In genomic region chr6:18211338-18211737, GRCh38 we compare ENCODE assay signal across 9 cellular contexts. TPM values are rescaled to one million over a fixed set of nuclear protein-coding genes. Genes with fewer than 3 reads are reported as not detected.
DNase-seq lines count a peak whose midpoint lies in the region; ATAC-seq lines count a peak whose summit lies in the region.
"Had no signal": no experiment of that assay in that cellular context is flagged by ENCODE, and none has a peak within 500 bp of the region (broad histone marks: within the 10 kb centered on the region; RNA-seq: fewer than 3 reads in every experiment).

No MANE protein-coding gene starts in this region.

- CTCF ChIA-PET in activated CD8-positive, alpha-beta memory T cell treated with anti-CD3 and anti-CD28 coated beads, Interleukin-2, amount 10 ng/mL, durations not matched to agents 7 days and 5 days (lab: Charles Lee), result interaction anchor here (0.9 kb wide), 1 partner anchor 9 kb away, joined by 3 read pairs; no protein-coding TSS in a partner anchor

- peak overlapping the region; percentile 0 for H3K4me3 Mint-ChIP-seq in activated CD8-positive, alpha-beta memory T cell treated with anti-CD3 and anti-CD28 coated beads, Interleukin-2, amount 10 ng/mL, durations not matched to agents 7 days and 5 days

- peak; percentile 80 for DNase-seq in activated CD8-positive, alpha-beta memory T cell treated with anti-CD3 and anti-CD28 coated beads, Interleukin-2, amount 10 ng/mL, durations not matched to agents 7 days and 5 days
- DNase-seq in activated CD8-positive, alpha-beta memory T cell treated with anti-CD3 and anti-CD28 coated beads, Interleukin-2, amount 50 U/mL, for 4 hours, result no peak
- DNase-seq in stimulated activated CD4-positive, alpha-beta T cell treated with anti-CD3 and anti-CD28 coated beads, Interleukin-4, amount 100 ng/mL, for 24 hours, result peak; percentile 31
- DNase-seq in SK-N-DZ (ENCODE audit: low spot score) (no peak), AML-193 (lab: John Stamatoyannopoulos, UW) (no peak), NCI-H748 (lab: John Stamatoyannopoulos, UW; ENCODE audit: unreplicated experiment) (no peak)
- DNase-seq: NCI-H1694 had no signal

- peak; percentile 82 for ATAC-seq in activated CD8-positive, alpha-beta memory T cell treated with anti-CD3 and anti-CD28 coated beads, Interleukin-2, amount 10 ng/mL, durations not matched to agents 7 days and 5 days
- peak; percentile 94 for ATAC-seq in GM21619 (IDR thresholded peaks at IDR 0.05; ENCODE audit: unreplicated experiment)
- peak; percentile 86 for ATAC-seq in HG03457 (IDR thresholded peaks at IDR 0.05; ENCODE audit: unreplicated experiment)

- H3K27me3 Mint-ChIP-seq in activated CD8-positive, alpha-beta memory T cell treated with anti-CD3 and anti-CD28 coated beads, Interleukin-2, amount 10 ng/mL, durations not matched to agents 7 days and 5 days, result peaks cover 4% of the 10 kb centered on the region

- H3K9me3 Mint-ChIP-seq in activated CD8-positive, alpha-beta memory T cell treated with anti-CD3 and anti-CD28 coated beads, Interleukin-2, amount 10 ng/mL, durations not matched to agents 7 days and 5 days (ENCODE audit: low read depth), result no peaks in the 10 kb centered on the region

- peaks cover 47% of the 10 kb centered on the region for H3K4me1 Mint-ChIP-seq in activated CD8-positive, alpha-beta memory T cell treated with anti-CD3 and anti-CD28 coated beads, Interleukin-2, amount 10 ng/mL, durations not matched to agents 7 days and 5 days

- peak overlapping the region; percentile 40 for H3K27ac Mint-ChIP-seq in activated CD8-positive, alpha-beta memory T cell treated with anti-CD3 and anti-CD28 coated beads, Interleukin-2, amount 10 ng/mL, durations not matched to agents 7 days and 5 days

- peaks cover 10% of the 10 kb centered on the region for H3K36me3 Mint-ChIP-seq in activated CD8-positive, alpha-beta memory T cell treated with anti-CD3 and anti-CD28 coated beads, Interleukin-2, amount 10 ng/mL, durations not matched to agents 7 days and 5 days

RNA-seq across cellular contexts. Expression of gene DEK, which starts 53.0 kb away (rescaled TPM):
- 100 to 1,000 TPM; 209 to 218 TPM for total RNA-seq in activated CD8-positive, alpha-beta memory T cell treated with anti-CD3 and anti-CD28 coated beads, Interleukin-2, amount 10 ng/mL, durations not matched to agents 7 days and 5 days
- polyA plus RNA-seq in SK-N-DZ (2014; cell fraction: cytosol; rRNA removed), result 247 and 266 TPM in 2 replicates
- polyA plus RNA-seq in SK-N-DZ (2014; cell fraction: nucleus; rRNA removed), result 171 and 207 TPM in 2 replicates

RNA-seq across cellular contexts. Expression of gene KDM1B, which starts 56.1 kb away (rescaled TPM):
- total RNA-seq in activated CD8-positive, alpha-beta memory T cell treated with anti-CD3 and anti-CD28 coated beads, Interleukin-2, amount 10 ng/mL, durations not matched to agents 7 days and 5 days, result 10 to 100 TPM in 1 of 2 experiments, 1 to 10 TPM in 1; 8.6 to 10.4 TPM
- polyA plus RNA-seq in SK-N-DZ (2014; cell fraction: cytosol; rRNA removed), result 15.7 and 20.4 TPM in 2 replicates
- polyA plus RNA-seq in SK-N-DZ (2014; cell fraction: nucleus; rRNA removed), result 7.7 and 13.0 TPM in 2 replicates

RNA-seq across cellular contexts. Expression of gene TPMT, which starts 56.5 kb away (rescaled TPM):
- total RNA-seq in activated CD8-positive, alpha-beta memory T cell treated with anti-CD3 and anti-CD28 coated beads, Interleukin-2, amount 10 ng/mL, durations not matched to agents 7 days and 5 days, result 1 to 10 TPM; 5.6 to 9.5 TPM
- 9.1 and 10.2 TPM in 2 replicates for polyA plus RNA-seq in SK-N-DZ (2014; cell fraction: cytosol; rRNA removed)
- 4.0 and 4.6 TPM in 2 replicates for polyA plus RNA-seq in SK-N-DZ (2014; cell fraction: nucleus; rRNA removed)

Comparison
In these comparisons a context has a peak if more than half of its experiments do, and no peak if none do; other contexts are left out.
1. DNase-seq: peak in activated CD8-positive, alpha-beta memory T cell treated with anti-CD3 and anti-CD28 coated beads, Interleukin-2, amount 10 ng/mL, durations not matched to agents 7 days and 5 days (single experiment) and stimulated activated CD4-positive, alpha-beta T cell treated with anti-CD3 and anti-CD28 coated beads, Interleukin-4, amount 100 ng/mL, for 24 hours (single experiment); none in activated CD8-positive, alpha-beta memory T cell treated with anti-CD3 and anti-CD28 coated beads, Interleukin-2, amount 50 U/mL, for 4 hours (single experiment), SK-N-DZ (single experiment), AML-193 (0 of 2) and NCI-H748 (single experiment).
2. Peak in every context shown above with its lines, with median percentiles within 50 percentile points of each other: ATAC-seq.